17 cellular contexts compared by ENCODE assay signal in genomic region chr2:30985493-30986292, GRCh38.
DNase-seq lines count a peak whose midpoint lies in the region; TF ChIP-seq lines count a peak whose summit lies in the region.
"Had no signal": no experiment of that assay in that cellular context is flagged by ENCODE, and none has a peak within 500 bp of the region (broad histone marks: within the 10 kb centered on the region; RNA-seq: fewer than 3 reads in every experiment).

No MANE protein-coding gene starts in this region.

- peaks cover 39% of the 10 kb centered on the region for H3K4me1 ChIP-seq in BE2C
- H3K4me1 ChIP-seq in SK-N-SH (ENCODE audit: control insufficient read depth in 1 of 2, insufficient read depth in 2 of 2, low read depth in 1 of 2, low read length in 1 of 2) = peaks cover 0 to 80% of the 10 kb centered on the region in 2 experiments; a peak in 2 of 4 replicates
- H3K4me1 ChIP-seq: Caco-2, HAP-1 had no signal

- no peaks in the 10 kb centered on the region for H3K27me3 ChIP-seq in BE2C
- no peaks in the 10 kb centered on the region for H3K27me3 ChIP-seq in SK-N-SH (ENCODE audit: insufficient read depth)
- peaks cover 3% of the 10 kb centered on the region for H3K27me3 ChIP-seq in neural cell (ENCODE audit: insufficient read depth, low read depth, low read length)
- H3K27me3 ChIP-seq: BLaER1 had no signal

- H3K27ac ChIP-seq in SK-N-SH (ENCODE audit: low read depth in 2 of 2, low read length in 1 of 2) (peak overlapping the region in 1 of 2 experiments; percentile 96; a peak in 2 of 4 replicates), neural cell (ENCODE audit: low read length) (peak overlapping the region; percentile 5)
- H3K27ac ChIP-seq: BLaER1, C4-2B had no signal

- WGBS in SK-N-SH (ENCODE audit: low lambda C conversion rate) = 22% methylated on average over 10 of the region's 11 CpGs

- H4K20me1 ChIP-seq in SK-N-SH (ENCODE audit: insufficient read depth) (no peaks in the 10 kb centered on the region), neural cell (ENCODE audit: insufficient read depth) (no peaks in the 10 kb centered on the region)

- TF ChIP-seq EP300 in SK-N-SH (IDR thresholded peaks at IDR 0.05; ENCODE audit: borderline replicate concordance in 1 of 2, low read depth in 1 of 2, low read length in 1 of 2) (no peak), neural cell (conservative IDR thresholded peaks at IDR 0.05; ENCODE audit: poor library complexity, severe bottlenecking) (no peak)

- peak; percentile 11; the same call in 1 of the 2 replicates for TF ChIP-seq CTCF in BE2C (IDR thresholded peaks at IDR 0.05; ENCODE audit: low read depth, low read length)
- no peak for TF ChIP-seq CTCF in SK-N-SH (IDR thresholded peaks at IDR 0.05)
- TF ChIP-seq CTCF in neural cell (IDR thresholded peaks at IDR 0.05; ENCODE audit: poor library complexity, severe bottlenecking) = no peak

- H3K9me2 ChIP-seq in SK-N-SH (no peaks in the 10 kb centered on the region), neural cell (ENCODE audit: insufficient read depth, low read length) (no peaks in the 10 kb centered on the region)

- CTCF ChIA-PET in SK-N-SH (lab: Yijun Ruan, JAX) = interaction anchor here (0.5 to 3.9 kb wide), 10 partner anchors 9 to 274 kb away, joined by 3 to 17 read pairs (median 4); partner anchors contain the start of gene GALNT14

- H3F3A ChIP-seq in SK-N-SH (replicated peaks; ENCODE audit: insufficient read depth) (no peaks in the 10 kb centered on the region), neural cell (ENCODE audit: insufficient read depth, low read length, poor library complexity, severe bottlenecking) (no peaks in the 10 kb centered on the region)

- H3K9ac ChIP-seq in SK-N-SH (no peak overlapping the region), neural cell (ENCODE audit: low read length) (no peak overlapping the region)
- H3K9ac ChIP-seq: BLaER1 had no signal

- 0 out of 2 replicates have a peak, but pooled peaks have one; percentile 15 for TF ChIP-seq RAD21 in SK-N-SH (IDR thresholded peaks at IDR 0.05; ENCODE audit: low read length)
- no peak for TF ChIP-seq RAD21 in neural cell (conservative IDR thresholded peaks at IDR 0.05)

- H3K9me3 ChIP-seq in BE2C (no peaks in the 10 kb centered on the region), SK-N-SH (no peaks in the 10 kb centered on the region), neural cell (ENCODE audit: low read length) (no peaks in the 10 kb centered on the region)
- H3K9me3 ChIP-seq: BLaER1, Caco-2, HAP-1 had no signal

- no peaks in the 10 kb centered on the region for H3K79me2 ChIP-seq in SK-N-SH (ENCODE audit: insufficient read depth)
- H3K79me2 ChIP-seq in neural cell (replicated peaks; ENCODE audit: insufficient read depth, low read length) = no peaks in the 10 kb centered on the region

- no peak overlapping the region for H2AFZ ChIP-seq in SK-N-SH (ENCODE audit: low read depth)
- H2AFZ ChIP-seq in neural cell (ENCODE audit: low read depth, low read length) = no peak overlapping the region

- no peak overlapping the region for H3K4me2 ChIP-seq in SK-N-SH
- H3K4me2 ChIP-seq in neural cell (ENCODE audit: low read length) = no peak overlapping the region
- H3K4me2 ChIP-seq: BLaER1 had no signal

- POLR2A ChIA-PET in SK-N-SH (lab: Yijun Ruan, JAX) = no interaction called here

- DNase-seq in BE2C = peak; percentile 37
- peak; percentile 75 for DNase-seq in SK-N-SH
- peak; percentile 30 for DNase-seq in left kidney (ENCODE audit: low read depth, low spot score)
- DNase-seq in SHP77 (lab: John Stamatoyannopoulos, UW) = no peak
- no peak for DNase-seq in NCI-H2171 treated with DMSO at 0.1 percent for 48 hours (lab: John Stamatoyannopoulos, UW)
- DNase-seq in effector CD4-positive, alpha-beta T cell = no peak
- DNase-seq: Caco-2; CD4-positive, CD25-positive, alpha-beta regulatory T cell; CD8-positive, alpha-beta T cell; DMS153; DND-41; GOT3; HFFc6 had no signal

- H3K4me3 ChIP-seq in BE2C (ENCODE audit: low read depth, low read length) (no peak overlapping the region), SK-N-SH (ENCODE audit: low read depth in 2 of 2, low read length in 1 of 2) (no peak overlapping the region), neural cell (ENCODE audit: low read length) (no peak overlapping the region)
- H3K4me3 ChIP-seq: BLaER1, HAP-1 had no signal

- H3K36me3 ChIP-seq in BE2C (no peaks in the 10 kb centered on the region; the same call in none of the 2 replicates), SK-N-SH (replicated peaks in 1 of 2; ENCODE audit: control insufficient read depth in 1 of 2, insufficient read depth in 2 of 2, low read length in 1 of 2) (no peaks in the 10 kb centered on the region), neural cell (ENCODE audit: insufficient read depth, low read length) (no peaks in the 10 kb centered on the region)
- H3K36me3 ChIP-seq: HAP-1 had no signal

TF ChIP-seq in SK-N-SH, 30 proteins besides CTCF, POLR2A, EP300 and RAD21 (continues in another document):
- TF ChIP-seq JUND (IDR thresholded peaks at IDR 0.05) = no peak
- peak; percentile 69 for TF ChIP-seq CHD2 (IDR thresholded peaks at IDR 0.05; ENCODE audit: low read length, partially characterized antibody)
- 0 out of 2 replicates have a peak, but pooled peaks have one; percentile 36 for TF ChIP-seq MXI1 (IDR thresholded peaks at IDR 0.05; ENCODE audit: low read depth, low read length)
- no peak for TF ChIP-seq NRF1 (IDR thresholded peaks at IDR 0.05; ENCODE audit: low read depth, low read length)
- no peak for TF ChIP-seq SMC3 (IDR thresholded peaks at IDR 0.05; ENCODE audit: low read depth, low read length)
- no peak for TF ChIP-seq MEF2A (IDR thresholded peaks at IDR 0.05; ENCODE audit: borderline replicate concordance, low read depth)
- TF ChIP-seq ZBTB33 (IDR thresholded peaks at IDR 0.05; ENCODE audit: borderline replicate concordance, low read depth) = no peak
- TF ChIP-seq YY1 (IDR thresholded peaks at IDR 0.05; ENCODE audit: low read depth) = no peak
- peak; percentile 30; the same call in 1 of the 2 replicates for TF ChIP-seq RCOR1 (IDR thresholded peaks at IDR 0.05; ENCODE audit: low read length)
- no peak for TF ChIP-seq GABPA (IDR thresholded peaks at IDR 0.05; ENCODE audit: low read depth)
- no peak for TF ChIP-seq TCF12 (IDR thresholded peaks at IDR 0.05)
- 0 out of 2 replicates have a peak, but pooled peaks have one; percentile 69 for TF ChIP-seq FOXJ3 (CRISPR knock-in tag; IDR thresholded peaks at IDR 0.05)
- no peak for TF ChIP-seq EZH2phosphoT487 (IDR thresholded peaks at IDR 0.05; ENCODE audit: borderline replicate concordance, low read depth)

TF ChIP-seq in neural cell, 6 proteins besides CTCF, POLR2A, EP300 and RAD21:
- TF ChIP-seq POLR2AphosphoS5 (IDR thresholded peaks at IDR 0.05) (peak; percentile 15), TAF1 (IDR thresholded peaks at IDR 0.05; ENCODE audit: low read depth) (no peak), EZH2 (IDR thresholded peaks at IDR 0.05; ENCODE audit: borderline replicate concordance, insufficient read depth, low read length, poor library complexity, severe bottlenecking) (no peak), SMC3 (conservative IDR thresholded peaks at IDR 0.05; ENCODE audit: poor library complexity) (no peak), REST (IDR thresholded peaks at IDR 0.05; ENCODE audit: borderline replicate concordance) (peak; percentile 94)

Comparison
In these comparisons a context has a peak if more than half of its experiments do, and no peak if none do; other contexts are left out.
1. DNase-seq: peak in BE2C (single experiment), SK-N-SH (single experiment) and left kidney (single experiment); none in SHP77 (0 of 2), NCI-H2171 treated with DMSO at 0.1 percent for 48 hours (single experiment) and effector CD4-positive, alpha-beta T cell (single experiment).